ENCODE assay signal across 13 cellular contexts in genomic region chr4:158819942-158820786, GRCh38. TPM values are rescaled to one million over a fixed set of nuclear protein-coding genes. Genes with fewer than 3 reads are reported as not detected.
DNase-seq lines count a peak whose midpoint lies in the region; ATAC-seq and TF ChIP-seq lines count a peak whose summit lies in the region.
"Had no signal": no experiment of that assay in that cellular context is flagged by ENCODE, and none has a peak within 500 bp of the region (broad histone marks: within the 10 kb centered on the region; RNA-seq: fewer than 3 reads in every experiment).

No MANE protein-coding gene starts in this region.

- peak overlapping the region; percentile 44; the same call in 1 of the 2 replicates for H3K4ac ChIP-seq in IMR-90 (ENCODE audit: low read depth, low read length)

- H2BK20ac ChIP-seq in IMR-90 (ENCODE audit: low read depth, low read length), result peak overlapping the region; percentile 16; the same call in 1 of the 2 replicates

- no peak overlapping the region for H2AFZ ChIP-seq in IMR-90 (replicated peaks; ENCODE audit: low read length, poor library complexity)
- H2AFZ ChIP-seq: PC-9 had no signal

- no peak overlapping the region for H2BK15ac ChIP-seq in IMR-90 (ENCODE audit: low read depth, low read length)

- peak overlapping the region; percentile 21 to 73 (median 23) for H3K27ac Mint-ChIP-seq in nephron
- H3K27ac Mint-ChIP-seq: B cell; T-helper 2 cell treated with Interferon-gamma antibody and Interleukin-4, amounts not matched to agents 5 μg/mL and 100 μg/mL, for 36 hours had no signal

- dilution Hi-C loops in IMR-90 (cut with HindIII; ENCODE audit: low sequenced_read_pairs, unreplicated experiment), result no loop called here

- no peaks in the 10 kb centered on the region for H3K36me3 ChIP-seq in IMR-90 (ENCODE audit: control insufficient read depth, insufficient read depth, low read length)
- H3K36me3 ChIP-seq in duodenal mucosa (ENCODE audit: control insufficient read depth in 1 of 2, insufficient read depth in 2 of 2, low read length in 2 of 2), result no peaks in the 10 kb centered on the region

- peak overlapping the region; percentile 73; the same call in 1 of the 2 replicates for H3K23ac ChIP-seq in IMR-90 (ENCODE audit: low read depth, low read length)

- no TSS peak for BruUV-seq in IMR-90 (replicated peaks; lab: Mats Ljungman, UMichigan)

- H3K27ac ChIP-seq in 22Rv1 (peak overlapping the region; percentile 54), IMR-90 (ENCODE audit: insufficient read depth, low read length) (no peak overlapping the region), duodenal mucosa (ENCODE audit: low read depth, low read length) (peak overlapping the region; percentile 23)
- H3K27ac ChIP-seq: PC-9 had no signal

- ATAC-seq in IMR-90 (ENCODE audit: low read depth) (peak; percentile 41), HG03342 (IDR thresholded peaks at IDR 0.05; ENCODE audit: unreplicated experiment) (no peak), GM19467 (IDR thresholded peaks at IDR 0.05; ENCODE audit: unreplicated experiment) (no peak), HG02610 (IDR thresholded peaks at IDR 0.05; ENCODE audit: unreplicated experiment) (no peak)

- CTCF ChIA-PET in IMR-90 (lab: Yijun Ruan, JAX), result no interaction called here

- H3K56ac ChIP-seq in IMR-90 (ENCODE audit: extremely low read depth, insufficient read depth, low read length), result no peak overlapping the region

- peak overlapping the region; percentile 39; the same call in 1 of the 2 replicates for H4K5ac ChIP-seq in IMR-90 (ENCODE audit: low read depth, low read length)

- H2BK5ac ChIP-seq in IMR-90 (ENCODE audit: low read depth, low read length, poor library complexity, severe bottlenecking), result peak overlapping the region; percentile 39

- H3K4me1 ChIP-seq in IMR-90 (ENCODE audit: control insufficient read depth, insufficient read depth, low read length) (peaks cover 20% of the 10 kb centered on the region), duodenal mucosa (ENCODE audit: control insufficient read depth in 1 of 2, insufficient read depth in 2 of 2, low read length in 2 of 2) (peaks cover 37 to 52% of the 10 kb centered on the region in 2 donors)

- H3K79me1 ChIP-seq in IMR-90 (ENCODE audit: low read depth in 1 of 2, low read length in 2 of 2), result peaks cover 25 to 50% of the 10 kb centered on the region in 2 experiments

- H4K20me1 ChIP-seq in IMR-90 (ENCODE audit: insufficient read depth, low read length), result no peaks in the 10 kb centered on the region

- peak overlapping the region in 1 of 2 experiments; percentile 4; a peak in 1 of 4 replicates for H4K8ac ChIP-seq in IMR-90 (ENCODE audit: low read depth in 2 of 2, low read length in 2 of 2)

- H3K4me2 ChIP-seq in IMR-90 (ENCODE audit: low read depth, low read length), result peak overlapping the region; percentile 63; the same call in 1 of the 2 replicates
- H3K4me2 ChIP-seq: PC-9 had no signal

- POLR2A ChIA-PET in IMR-90 (lab: Charles Lee; ENCODE audit: unreplicated experiment), result no interaction called here

- H4K91ac ChIP-seq in IMR-90 (ENCODE audit: insufficient read depth, low read depth, low read length), result no peak overlapping the region

- peaks cover 27% of the 10 kb centered on the region for H3K4me1 Mint-ChIP-seq in nephron
- H3K4me1 Mint-ChIP-seq: B cell had no signal

- intact Hi-C loops in IMR-90 (cut with micrococcal nuclease), result no loop called here

- no peaks in the 10 kb centered on the region for H3K27me3 Mint-ChIP-seq in nephron (ENCODE audit: low read depth)

- no peak for TF ChIP-seq RAD21 in IMR-90 (IDR thresholded peaks at IDR 0.05; ENCODE audit: low read length)

- H3K9ac ChIP-seq in IMR-90 (ENCODE audit: low read depth, low read length) (no peak overlapping the region), duodenal mucosa (ENCODE audit: low read depth in 1 of 2, low read length in 2 of 2) (no peak overlapping the region)

- no peaks in the 10 kb centered on the region for H3K36me3 Mint-ChIP-seq in nephron (ENCODE audit: low read depth)

- H3K9me3 Mint-ChIP-seq in nephron, result no peaks in the 10 kb centered on the region
- H3K9me3 Mint-ChIP-seq: T-helper 2 cell treated with Interferon-gamma antibody and Interleukin-4, amounts not matched to agents 5 μg/mL and 100 μg/mL, for 36 hours had no signal

- in situ Hi-C loops in IMR-90 (cut with MboI; ENCODE audit: low sequenced_read_pairs), result no loop called here

- H3K27me3 ChIP-seq in IMR-90 (ENCODE audit: control insufficient read depth, insufficient read depth, low read length) (no peaks in the 10 kb centered on the region), duodenal mucosa (ENCODE audit: control insufficient read depth in 1 of 2, insufficient read depth in 2 of 2, low read length in 2 of 2) (no peaks in the 10 kb centered on the region)

- peak overlapping the region; percentile 55 for H3K18ac ChIP-seq in IMR-90 (ENCODE audit: low read depth, low read length)

- H2AK5ac ChIP-seq in IMR-90 (ENCODE audit: low read depth, low read length), result no peak overlapping the region

- H3K9me3 ChIP-seq in IMR-90 (ENCODE audit: control insufficient read depth, insufficient read depth, low read length) (no peaks in the 10 kb centered on the region), duodenal mucosa (ENCODE audit: control insufficient read depth in 1 of 2, low read length in 2 of 2) (no peaks in the 10 kb centered on the region)

- H3K9me1 ChIP-seq in IMR-90 (ENCODE audit: insufficient read depth, low read length), result peaks cover 13% of the 10 kb centered on the region; the same call in 1 of the 2 replicates

- no peak overlapping the region for H2AK9ac ChIP-seq in IMR-90 (replicated peaks; ENCODE audit: low read depth, low read length, poor library complexity)

- 33% methylated on average over 1 of the region's 2 CpGs; no CpG with 5 or more reads in 1 of the 2 experiments for WGBS in IMR-90 (ENCODE audit: extremely low coverage in 2 of 2, insufficient read length in 1 of 2), 2 experiments

- peak overlapping the region; percentile 35; the same call in 1 of the 2 replicates for H3K14ac ChIP-seq in IMR-90 (replicated peaks; ENCODE audit: low read depth, low read length)

- no peak for TF ChIP-seq CTCF in 22Rv1 (IDR thresholded peaks at IDR 0.05)
- TF ChIP-seq CTCF in IMR-90 (conservative IDR thresholded peaks at IDR 0.05; ENCODE audit: low read depth, low read length), result no peak
- TF ChIP-seq CTCF in nephron (IDR thresholded peaks at IDR 0.05; ENCODE audit: unreplicated experiment in 3 of 3), result no peak

- DNase-seq in IMR-90, result peak; percentile 43
- DNase-seq in NCI-H187 treated with DMSO at 0.1 percent for 48 hours (lab: John Stamatoyannopoulos, UW), result no peak
- DNase-seq: NCI-H345, occipital lobe, PC-9 had no signal

- no peak for TF ChIP-seq POLR2A in IMR-90 (IDR thresholded peaks at IDR 0.05; ENCODE audit: low read depth, low read length)

- H2BK120ac ChIP-seq in IMR-90 (ENCODE audit: low read depth, low read length), result peak overlapping the region; percentile 38

- H3K4me3 Mint-ChIP-seq in nephron, result no peak overlapping the region
- H3K4me3 Mint-ChIP-seq: B cell; T-helper 2 cell treated with Interferon-gamma antibody and Interleukin-4, amounts not matched to agents 5 μg/mL and 100 μg/mL, for 36 hours had no signal

- H3K4me3 ChIP-seq in IMR-90 (ENCODE audit: insufficient read depth, low read depth, low read length) (no peak overlapping the region), duodenal mucosa (ENCODE audit: low read depth in 1 of 2, low read length in 2 of 2) (no peak overlapping the region)
- H3K4me3 ChIP-seq: PC-9 had no signal

TF ChIP-seq in IMR-90, 13 proteins besides CTCF, POLR2A, EP300 and RAD21:
- TF ChIP-seq USF2 (IDR thresholded peaks at IDR 0.05; ENCODE audit: low read depth, low read length), result no peak
- no peak for TF ChIP-seq RFX5 (IDR thresholded peaks at IDR 0.05; ENCODE audit: low read depth, low read length)
- no peak for TF ChIP-seq NFE2L2 (IDR thresholded peaks at IDR 0.05; ENCODE audit: low read depth, low read length)
- no peak for TF ChIP-seq MAFK (IDR thresholded peaks at IDR 0.05; ENCODE audit: low read depth, low read length)
- no peak for TF ChIP-seq ELK1 (IDR thresholded peaks at IDR 0.05; ENCODE audit: borderline replicate concordance, low read depth, low read length)
- TF ChIP-seq CEBPB (IDR thresholded peaks at IDR 0.05; ENCODE audit: low read depth, low read length), result no peak
- no peak for TF ChIP-seq FOS (IDR thresholded peaks at IDR 0.05; ENCODE audit: low read depth, low read length)
- TF ChIP-seq SMC3 (IDR thresholded peaks at IDR 0.05; ENCODE audit: low read depth, low read length), result no peak
- no peak for TF ChIP-seq CHD1 (IDR thresholded peaks at IDR 0.05; ENCODE audit: low read depth, low read length)
- TF ChIP-seq BHLHE40 (IDR thresholded peaks at IDR 0.05; ENCODE audit: low read depth, low read length), result no peak
- TF ChIP-seq RCOR1 (IDR thresholded peaks at IDR 0.05; ENCODE audit: insufficient replicate concordance, low read length), result no peak
- TF ChIP-seq MXI1 (IDR thresholded peaks at IDR 0.05; ENCODE audit: borderline replicate concordance, low read depth, low read length), result no peak
- no peak for TF ChIP-seq MAZ (IDR thresholded peaks at IDR 0.05; ENCODE audit: borderline replicate concordance, low read depth, low read length)

RNA-seq across cellular contexts. Expression of gene FNIP2, which starts 51.3 kb away (rescaled TPM):
- 22.2 and 24.6 TPM in 2 replicates for total RNA-seq in IMR-90 (2012; rRNA removed)
- polyA plus RNA-seq in IMR-90 (2012; rRNA removed), result 3.9 and 4.7 TPM in 2 replicates
- polyA plus RNA-seq in IMR-90 (2012; cell fraction: cytosol; rRNA removed), result 1.6 and 2.5 TPM in 2 replicates
- 1.7 and 5.1 TPM in 2 replicates for polyA plus RNA-seq in IMR-90 (2012; cell fraction: nucleus; rRNA removed; ENCODE audit: low replicate concordance)
